ENCODE assay signal across 18 cellular contexts in the genomic region with DNA sequence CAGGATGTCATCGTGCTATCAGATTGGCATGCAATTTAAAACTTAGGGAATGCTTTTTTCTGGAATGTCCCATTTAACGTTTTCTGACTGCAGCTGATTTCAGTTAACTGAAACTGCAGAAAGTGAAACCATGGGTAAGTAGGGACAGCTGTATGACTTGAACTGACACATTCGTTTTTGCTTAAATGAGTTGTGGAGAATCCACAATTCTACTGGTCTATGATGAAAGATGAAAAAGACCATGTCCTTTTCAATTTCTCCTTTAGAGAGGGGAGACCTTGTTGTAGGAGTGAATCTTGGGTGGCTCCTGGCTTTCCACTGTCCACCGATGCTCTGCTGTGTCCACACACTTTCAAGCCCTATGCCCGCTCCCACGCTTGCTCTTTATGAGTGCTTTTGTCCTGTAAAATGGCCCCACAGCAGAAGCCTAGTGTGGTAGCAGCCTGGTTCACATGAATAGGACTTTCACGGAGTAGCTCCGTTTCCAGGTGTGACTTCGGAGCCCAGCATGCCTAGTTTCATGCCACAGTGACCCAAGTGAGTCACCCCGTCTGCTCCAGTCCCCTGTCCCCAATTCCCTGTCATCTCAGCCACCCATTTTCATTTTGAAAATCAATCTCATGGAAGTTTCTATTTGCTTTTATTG. TPM values are rescaled to one million over a fixed set of nuclear protein-coding genes. Genes with fewer than 3 reads are reported as not detected.
DNase-seq lines count a peak whose midpoint lies in the region; ATAC-seq and TF ChIP-seq lines count a peak whose summit lies in the region.
"Had no signal": no experiment of that assay in that cellular context is flagged by ENCODE, and none has a peak within 500 bp of the region (broad histone marks: within the 10 kb centered on the region; RNA-seq: fewer than 3 reads in every experiment).

No MANE protein-coding gene starts in this region.

- DNase-seq in activated T-cell treated with anti-CD3 and anti-CD28 coated beads, Interleukin-2, amount 50 U/mL, for 1 hour, result peak; percentile 4
- no peak for DNase-seq in activated T-cell treated with anti-CD3 and anti-CD28 coated beads for 4 hours
- DNase-seq in effector memory CD8-positive, alpha-beta T cell, result no peak
- DNase-seq in spleen, result no peak
- no peak for DNase-seq in WERI-Rb-1
- DNase-seq in EL, result no peak
- DNase-seq: DND-41; endodermal cell; foreskin keratinocyte; HCEC 1CT; left colon; MM.1S; NCI-H1694; NK-92 treated with Interleukin-12 subunit alpha and Interleukin-12 subunit beta, amount 100 ng/mL, for 24 hours; stimulated activated naive B cell treated with anti-CD40 and anti-IgM and Interleukin-4, amounts not matched to agents 10 μg/mL and 1 μg/mL and 100 μg/mL, for 72 hours; upper lobe of left lung had no signal

- POLR2A ChIA-PET in HEK293 (lab: Yijun Ruan, JAX), result no interaction called here

- no peaks in the 10 kb centered on the region for H3K27me3 Mint-ChIP-seq in effector memory CD8-positive, alpha-beta T cell
- H3K27me3 Mint-ChIP-seq: stimulated activated naive B cell treated with anti-CD40 and anti-IgM and Interleukin-4, amounts not matched to agents 10 μg/mL and 1 μg/mL and 100 μg/mL, for 72 hours had no signal

- peaks cover 80% of the 10 kb centered on the region for H3K36me3 Mint-ChIP-seq in effector memory CD8-positive, alpha-beta T cell (ENCODE audit: insufficient read depth)

- H3K4me1 ChIP-seq in HEK293 (ENCODE audit: control insufficient read depth, insufficient read depth, low read length), result no peaks in the 10 kb centered on the region
- peaks cover 0 to 7% (median 1%) of the 10 kb centered on the region in 6 donors for H3K4me1 ChIP-seq in spleen
- H3K4me1 ChIP-seq: foreskin keratinocyte, upper lobe of left lung had no signal

- no peak overlapping the region for H3K4me3 Mint-ChIP-seq in effector memory CD8-positive, alpha-beta T cell
- H3K4me3 Mint-ChIP-seq: endodermal cell; stimulated activated naive B cell treated with anti-CD40 and anti-IgM and Interleukin-4, amounts not matched to agents 10 μg/mL and 1 μg/mL and 100 μg/mL, for 72 hours had no signal

- CTCF ChIA-PET in HEK293 (lab: Yijun Ruan, JAX), result interaction anchor here (0.6 to 1.0 kb wide), 2 partner anchors 69 to 402 kb away, joined by 4 to 5 read pairs; no protein-coding TSS in a partner anchor

- 78 to 86% (median 85%) methylated on average over 10 of the region's 10 CpGs for WGBS in spleen, 5 donors

- ATAC-seq in effector memory CD8-positive, alpha-beta T cell (replicated peaks), result no peak
- no peak for ATAC-seq in GM19455 (IDR thresholded peaks at IDR 0.05; ENCODE audit: unreplicated experiment)
- ATAC-seq: foreskin keratinocyte; left colon; stimulated activated naive B cell treated with anti-CD40 and anti-IgM and Interleukin-4, amounts not matched to agents 10 μg/mL and 1 μg/mL and 100 μg/mL, for 72 hours had no signal

- H3K27ac ChIP-seq in HEK293 (ENCODE audit: extremely low read depth, low read depth, low read length), result no peak overlapping the region
- peak overlapping the region in 6 of 8 donors; percentile 11 to 53 (median 45) for H3K27ac ChIP-seq in spleen
- no peak overlapping the region for H3K27ac ChIP-seq in WERI-Rb-1
- H3K27ac ChIP-seq: foreskin keratinocyte, upper lobe of left lung had no signal

- TF ChIP-seq CTCF in HEK293 (tag by site-specific recombination; IDR thresholded peaks at IDR 0.05) (no peak), spleen (IDR thresholded peaks at IDR 0.05 in 8 of 11, conservative IDR thresholded peaks at IDR 0.05 in 3 of 11) (no peak), WERI-Rb-1 (IDR thresholded peaks at IDR 0.05; ENCODE audit: low read depth, low read length) (no peak)

- H3K27ac Mint-ChIP-seq in effector memory CD8-positive, alpha-beta T cell, result peak overlapping the region; percentile 42 to 62
- H3K27ac Mint-ChIP-seq: endodermal cell; stimulated activated naive B cell treated with anti-CD40 and anti-IgM and Interleukin-4, amounts not matched to agents 10 μg/mL and 1 μg/mL and 100 μg/mL, for 72 hours had no signal

- H3K4me1 Mint-ChIP-seq in effector memory CD8-positive, alpha-beta T cell (ENCODE audit: low read depth in 2 of 2), result peaks cover 38 to 44% of the 10 kb centered on the region in 2 donors

- H3K36me3 ChIP-seq in HEK293 (ENCODE audit: control insufficient read depth in 2 of 2, insufficient read depth in 1 of 2, low read length in 2 of 2), result peaks cover 17 to 78% of the 10 kb centered on the region in 2 experiments; a peak in 2 of 3 replicates
- H3K36me3 ChIP-seq in spleen, result peaks cover 0 to 94% (median 46%) of the 10 kb centered on the region in 6 donors
- peaks cover 57% of the 10 kb centered on the region for H3K36me3 ChIP-seq in WERI-Rb-1

- H3K9me3 Mint-ChIP-seq in effector memory CD8-positive, alpha-beta T cell, result no peaks in the 10 kb centered on the region

- no peak overlapping the region for H3K4me3 ChIP-seq in HEK293 (ENCODE audit: low read depth, low read length)
- H3K4me3 ChIP-seq in spleen, result peak overlapping the region in 1 of 8 donors; percentile 33
- no peak overlapping the region for H3K4me3 ChIP-seq in WERI-Rb-1 (ENCODE audit: low read depth, low read length)

- H3K9me3 ChIP-seq in HEK293 (ENCODE audit: control insufficient read depth, insufficient read depth, low read depth, low read length) (no peaks in the 10 kb centered on the region), spleen (no peaks in the 10 kb centered on the region), WERI-Rb-1 (ENCODE audit: severe bottlenecking) (no peaks in the 10 kb centered on the region)
- H3K9me3 ChIP-seq: upper lobe of left lung had no signal

- intact Hi-C loops in spleen (cut with DNase I; ENCODE audit: low total_unique reads), result no loop called here

- no peak for TF ChIP-seq POLR2A in spleen (IDR thresholded peaks at IDR 0.05)

- H3K27me3 ChIP-seq in spleen (replicated peaks in 1 of 7) (no peaks in the 10 kb centered on the region), WERI-Rb-1 (ENCODE audit: insufficient read depth, low read depth, severe bottlenecking) (no peaks in the 10 kb centered on the region)
- H3K27me3 ChIP-seq: foreskin keratinocyte, upper lobe of left lung had no signal

TF ChIP-seq in HEK293, 187 proteins besides CTCF, POLR2A, EP300 and RAD21:
- TF ChIP-seq ZIC2 (tag by site-specific recombination; IDR thresholded peaks at IDR 0.05) (no peak), PRDM1 (tag by site-specific recombination; IDR thresholded peaks at IDR 0.05) (peak; percentile 21; the same call in 1 of the 2 replicates)

RNA-seq across cellular contexts. Expression of a gene that starts 21.9 kb away (rescaled TPM):
- total RNA-seq in spleen, result 10 to 100 TPM; 61.3 to 91.3 (median 71.3) TPM
- 100 to 1,000 TPM in 2 of 3 donors, 10 to 100 TPM in 1; 81.8 to 131 (median 126) TPM for polyA plus RNA-seq in spleen

RNA-seq across cellular contexts. Expression of a gene that starts 27.2 kb away (rescaled TPM):
- total RNA-seq in spleen, result 10 to 100 TPM; 13.2 to 48.3 (median 19.5) TPM
- polyA plus RNA-seq in spleen, result 1 to 10 TPM; 5.9 to 8.5 (median 6.4) TPM

Comparison
In these comparisons a context has a peak if more than half of its experiments do, and no peak if none do; other contexts are left out.
1. H3K27ac ChIP-seq: peak in spleen (6 of 8); none in HEK293 (single experiment) and WERI-Rb-1 (single experiment).